Comparison of ENCODE assay signal across 11 cellular contexts in genomic region chr21:26148834-26149354, GRCh38. TPM values are rescaled to one million over a fixed set of nuclear protein-coding genes. Genes with fewer than 3 reads are reported as not detected.
DNase-seq lines count a peak whose midpoint lies in the region; ATAC-seq and TF ChIP-seq lines count a peak whose summit lies in the region.
"Had no signal": no experiment of that assay in that cellular context is flagged by ENCODE, and none has a peak within 500 bp of the region (broad histone marks: within the 10 kb centered on the region; RNA-seq: fewer than 3 reads in every experiment).

No MANE protein-coding gene starts in this region.

- H3K4me3 Mint-ChIP-seq in Calu3 (ENCODE audit: low read depth, unreplicated experiment), result peak overlapping the region; percentile 3
- no peak overlapping the region for H3K4me3 Mint-ChIP-seq in stimulated activated memory B cell treated with anti-CD40 and anti-IgM and Interleukin-4, amounts not matched to agents 10 μg/mL and 1 μg/mL and 100 μg/mL, for 72 hours

- peak; percentile 52 for ATAC-seq in SK-N-SH treated with all-trans-retinoic acid at 6 μM for 48 hours
- no peak for ATAC-seq in GM21528 (IDR thresholded peaks at IDR 0.05; ENCODE audit: low FRiP score, unreplicated experiment)
- no peak for ATAC-seq in stimulated activated memory B cell treated with anti-CD40 and anti-IgM and Interleukin-4, amounts not matched to agents 10 μg/mL and 1 μg/mL and 100 μg/mL, for 72 hours
- no peak for ATAC-seq in GM21360 (IDR thresholded peaks at IDR 0.05; ENCODE audit: unreplicated experiment)
- ATAC-seq: K562 had no signal

- H3K36me3 ChIP-seq in fibroblast of lung (ENCODE audit: control insufficient read depth, insufficient read depth, low read length) (no peaks in the 10 kb centered on the region), neuronal stem cell (replicated peaks in 1 of 2; ENCODE audit: control insufficient read depth in 2 of 2, insufficient read depth in 2 of 2, low read length in 2 of 2) (peaks cover 2 to 11% of the 10 kb centered on the region in 2 donors), testis (ENCODE audit: low read depth, missing control alignments) (no peaks in the 10 kb centered on the region)

- H3K4me3 ChIP-seq in fibroblast of lung (replicated peaks in 1 of 4; ENCODE audit: control extremely low read depth in 1 of 4, insufficient read depth in 1 of 4, low read depth in 3 of 4, low read length in 4 of 4), result no peak overlapping the region
- H3K4me3 ChIP-seq in neuronal stem cell (ENCODE audit: low read length in 2 of 2), result no peak overlapping the region
- H3K4me3 ChIP-seq in testis, result no peak overlapping the region
- H3K4me3 ChIP-seq: K562 had no signal

- no peak overlapping the region for H3K9ac ChIP-seq in fibroblast of lung (ENCODE audit: insufficient read depth, low read length)
- H3K9ac ChIP-seq in neuronal stem cell (ENCODE audit: low read depth, low read length, poor library complexity), result no peak overlapping the region

- no peak for TF ChIP-seq POLR2A in testis (IDR thresholded peaks at IDR 0.05)

- no peak overlapping the region for H2BK5ac ChIP-seq in neuronal stem cell (ENCODE audit: low read length)

- H3K4me1 ChIP-seq in fibroblast of lung (ENCODE audit: control insufficient read depth, extremely low read depth, insufficient read depth, low read length) (peaks cover 15% of the 10 kb centered on the region), neuronal stem cell (ENCODE audit: control insufficient read depth in 2 of 2, insufficient read depth in 1 of 2, low read depth in 1 of 2, low read length in 2 of 2) (peaks cover 10 to 22% of the 10 kb centered on the region in 2 donors), testis (peaks cover 12% of the 10 kb centered on the region)

- H4K91ac ChIP-seq in neuronal stem cell (ENCODE audit: low read depth, low read length, poor library complexity), result no peak overlapping the region

- DNase-seq in Calu3, result no peak
- DNase-seq in fibroblast of lung (ENCODE audit: low read depth in 2 of 2), result peak; percentile 58 to 74
- DNase-seq in neuronal stem cell (ENCODE audit: low spot score), result no peak
- DNase-seq in testis, result no peak
- DNase-seq: activated CD4-positive, alpha-beta T cell treated with anti-CD3 and anti-CD28 coated beads, Interleukin-2, amount 50 U/mL, for 4 hours; NCI-H82 had no signal

- H3K27me3 ChIP-seq in fibroblast of lung (ENCODE audit: control insufficient read depth, insufficient read depth, low read length) (no peaks in the 10 kb centered on the region), neuronal stem cell (ENCODE audit: control insufficient read depth in 3 of 3, insufficient read depth in 3 of 3, low read depth in 1 of 3, low read length in 3 of 3) (no peaks in the 10 kb centered on the region), testis (no peaks in the 10 kb centered on the region)

- peaks cover 54% of the 10 kb centered on the region for H3K79me2 ChIP-seq in fibroblast of lung (ENCODE audit: control insufficient read depth, insufficient read depth, low read length)

- TF ChIP-seq CTCF in Calu3 (IDR thresholded peaks at IDR 0.05; ENCODE audit: unreplicated experiment) (no peak), fibroblast of lung (conservative IDR thresholded peaks at IDR 0.05 in 1 of 2, IDR thresholded peaks at IDR 0.05 in 1 of 2; ENCODE audit: low read depth in 1 of 2, low read length in 2 of 2) (no peak), testis (IDR thresholded peaks at IDR 0.05) (no peak)

- H3K27me3 Mint-ChIP-seq in Calu3 (ENCODE audit: unreplicated experiment), result no peaks in the 10 kb centered on the region
- H3K27me3 Mint-ChIP-seq in stimulated activated memory B cell treated with anti-CD40 and anti-IgM and Interleukin-4, amounts not matched to agents 10 μg/mL and 1 μg/mL and 100 μg/mL, for 72 hours, result no peaks in the 10 kb centered on the region

- H2AK5ac ChIP-seq in neuronal stem cell (ENCODE audit: low read depth, low read length), result no peak overlapping the region

- no peaks in the 10 kb centered on the region for H4K20me1 ChIP-seq in fibroblast of lung (ENCODE audit: control insufficient read depth, extremely low read depth, insufficient read depth, low read length)

- no peak overlapping the region for H2BK12ac ChIP-seq in neuronal stem cell (ENCODE audit: low read length)

- peak overlapping the region; percentile 73 for H3K27ac Mint-ChIP-seq in Calu3 (ENCODE audit: unreplicated experiment)
- H3K27ac Mint-ChIP-seq in stimulated activated memory B cell treated with anti-CD40 and anti-IgM and Interleukin-4, amounts not matched to agents 10 μg/mL and 1 μg/mL and 100 μg/mL, for 72 hours, result no peak overlapping the region

- H3K9me3 ChIP-seq in fibroblast of lung (ENCODE audit: control insufficient read depth, insufficient read depth, low read depth, low read length), result no peaks in the 10 kb centered on the region
- H3K9me3 ChIP-seq in neuronal stem cell (replicated peaks in 1 of 2; ENCODE audit: control insufficient read depth in 2 of 2, insufficient read depth in 1 of 2, low read depth in 1 of 2, low read length in 2 of 2), result peaks cover 0 to 13% of the 10 kb centered on the region in 2 donors
- no peaks in the 10 kb centered on the region for H3K9me3 ChIP-seq in testis

- peaks cover 7% of the 10 kb centered on the region for H3K79me1 ChIP-seq in neuronal stem cell (ENCODE audit: low read depth, low read length)

- BruUV-seq in Calu3 (replicated peaks; lab: Mats Ljungman, UMichigan), result no TSS peak

- no peak overlapping the region for H3K4ac ChIP-seq in neuronal stem cell (ENCODE audit: low read length)

- H3K4me2 ChIP-seq in fibroblast of lung (ENCODE audit: extremely low read depth, insufficient read depth, low read length), result peak overlapping the region; percentile 46
- H3K4me2 ChIP-seq in neuronal stem cell (ENCODE audit: insufficient read depth, low read length, poor library complexity, severe bottlenecking), result no peak overlapping the region

- no peak overlapping the region for H2BK15ac ChIP-seq in neuronal stem cell (ENCODE audit: low read length)

- H3K36me3 Mint-ChIP-seq in Calu3 (ENCODE audit: insufficient read depth, unreplicated experiment), result peaks cover 5% of the 10 kb centered on the region
- peaks cover under 1% of the 10 kb centered on the region for H3K36me3 Mint-ChIP-seq in stimulated activated memory B cell treated with anti-CD40 and anti-IgM and Interleukin-4, amounts not matched to agents 10 μg/mL and 1 μg/mL and 100 μg/mL, for 72 hours

- H3K18ac ChIP-seq in neuronal stem cell (ENCODE audit: low read length), result no peak overlapping the region

- H4K8ac ChIP-seq in neuronal stem cell (ENCODE audit: low read depth, low read length), result no peak overlapping the region

- peaks cover 26% of the 10 kb centered on the region for H3K4me1 Mint-ChIP-seq in Calu3 (ENCODE audit: low read depth, unreplicated experiment)
- H3K4me1 Mint-ChIP-seq in stimulated activated memory B cell treated with anti-CD40 and anti-IgM and Interleukin-4, amounts not matched to agents 10 μg/mL and 1 μg/mL and 100 μg/mL, for 72 hours, result no peaks in the 10 kb centered on the region

- H3K27ac ChIP-seq in fibroblast of lung (ENCODE audit: insufficient read depth, low read length) (peak overlapping the region; percentile 30), neuronal stem cell (replicated peaks; ENCODE audit: low read length) (peak overlapping the region; percentile 83), testis (no peak overlapping the region)

- no peak overlapping the region for H3K14ac ChIP-seq in neuronal stem cell (ENCODE audit: low read length)

- no peaks in the 10 kb centered on the region for H3K9me3 Mint-ChIP-seq in Calu3 (ENCODE audit: low read depth, unreplicated experiment)
- peaks cover 2% of the 10 kb centered on the region for H3K9me3 Mint-ChIP-seq in stimulated activated memory B cell treated with anti-CD40 and anti-IgM and Interleukin-4, amounts not matched to agents 10 μg/mL and 1 μg/mL and 100 μg/mL, for 72 hours

- no peak overlapping the region for H3K23ac ChIP-seq in neuronal stem cell (ENCODE audit: low read depth, low read length, poor library complexity)

- no peak overlapping the region for H2BK120ac ChIP-seq in neuronal stem cell (ENCODE audit: low read depth, low read length)

- intact Hi-C loops in Calu3 (cut with micrococcal nuclease; ENCODE audit: unreplicated experiment) (no loop called here), testis (cut with DNase I; ENCODE audit: low total_unique reads) (no loop called here)

- CTCF ChIA-PET in Calu3 (lab: Charles Lee), result interaction anchor here (1.2 kb wide), 1 partner anchor 9 kb away, joined by 4 read pairs; no protein-coding TSS in a partner anchor

- H2AFZ ChIP-seq in fibroblast of lung (ENCODE audit: low read length) (no peak overlapping the region), neuronal stem cell (ENCODE audit: low read length) (no peak overlapping the region)

TF ChIP-seq in SK-N-SH treated with all-trans-retinoic acid at 6 μM for 48 hours, 23 proteins besides CTCF, POLR2A, EP300 and RAD21 (continues in another document):
- TF ChIP-seq CREB5 (CRISPR knock-in tag; IDR thresholded peaks at IDR 0.05; ENCODE audit: low read depth) (peak; percentile 83), SNAI2 (CRISPR knock-in tag; IDR thresholded peaks at IDR 0.05) (0 out of 2 replicates have a peak, but pooled peaks have one; percentile 40)

RNA-seq across cellular contexts. Expression of gene APP, which starts 21.7 kb away (rescaled TPM):
- total RNA-seq in Calu3 (2022) (534 and 566 TPM in 2 replicates), fibroblast of lung (569 and 633 TPM in 2 replicates), testis (100 to 1,000 TPM; 390 to 670 TPM)
- polyA plus RNA-seq in fibroblast of lung (828 and 1,088 TPM in 2 replicates), testis (ENCODE audit: insufficient read depth, low read depth, low replicate concordance) (409 TPM)
- 433 and 638 TPM in 2 replicates for polyA plus RNA-seq in fibroblast of lung (2012)
- 281 and 375 TPM in 2 replicates for polyA minus RNA-seq in fibroblast of lung (ENCODE audit: low replicate concordance)
- polyA plus RNA-seq in neuronal stem cell (2013, experiment 1 of 2), result 211 TPM
- polyA plus RNA-seq in neuronal stem cell (2013, experiment 2 of 2), result 208 TPM

Comparison
In these comparisons a context has a peak if more than half of its experiments do, and no peak if none do; other contexts are left out.
1. DNase-seq: peak in fibroblast of lung (2 of 2); none in Calu3 (single experiment), neuronal stem cell (single experiment) and testis (single experiment).
2. H3K27ac ChIP-seq: peak in fibroblast of lung (single experiment) and neuronal stem cell (single experiment); none in testis (0 of 2).